Comparison of ENCODE assay signal across 11 cellular contexts in genomic region chr5:151703227-151703626, GRCh38. TPM values are rescaled to one million over a fixed set of nuclear protein-coding genes. Genes with fewer than 3 reads are reported as not detected.
DNase-seq lines count a peak whose midpoint lies in the region; ATAC-seq and TF ChIP-seq lines count a peak whose summit lies in the region.
"Had no signal": no experiment of that assay in that cellular context is flagged by ENCODE, and none has a peak within 500 bp of the region (broad histone marks: within the 10 kb centered on the region; RNA-seq: fewer than 3 reads in every experiment).

No MANE protein-coding gene starts in this region.

- no peaks in the 10 kb centered on the region for H3K27me3 Mint-ChIP-seq in chondrocyte (ENCODE audit: low read depth)

- no peaks in the 10 kb centered on the region for H3K79me2 ChIP-seq in OCI-LY3 (ENCODE audit: low read length)

- peak; percentile 95 for ATAC-seq in GM19468 (IDR thresholded peaks at IDR 0.05; ENCODE audit: extremely low read depth, unreplicated experiment)
- peak; percentile 90 for ATAC-seq in HG03108 (IDR thresholded peaks at IDR 0.05; ENCODE audit: unreplicated experiment)
- ATAC-seq: left lobe of liver had no signal

- no peaks in the 10 kb centered on the region for H3K9me3 ChIP-seq in OCI-LY3 (ENCODE audit: insufficient read depth, low read length)
- H3K9me3 ChIP-seq: BLaER1 treated with 17β-estradiol and CSF1 and Interleukin-3, amounts not matched to agents 10 nM and 100 nM had no signal

- POLR2A ChIA-PET in GM10248 (lab: Yijun Ruan, JAX) = interaction anchor here (1.1 kb wide), 1 partner anchor 17 kb away, joined by 4 read pairs; no protein-coding TSS in a partner anchor

- H3K4me2 ChIP-seq in OCI-LY3 (ENCODE audit: low read length) = peak overlapping the region; percentile 64

- no peaks in the 10 kb centered on the region for H3K27me3 ChIP-seq in OCI-LY3 (ENCODE audit: low read depth, low read length)
- H3K27me3 ChIP-seq: BLaER1 treated with 17β-estradiol and CSF1 and Interleukin-3, amounts not matched to agents 10 nM and 100 nM had no signal

- TF ChIP-seq CTCF in GM10248 (IDR thresholded peaks at IDR 0.05; ENCODE audit: control extremely low read depth, extremely low read depth, low read depth, missing control alignments) (no peak), OCI-LY3 (IDR thresholded peaks at IDR 0.05; ENCODE audit: low read depth, low read length) (no peak), chondrocyte (IDR thresholded peaks at IDR 0.05) (no peak)

- H3K27ac Mint-ChIP-seq in chondrocyte (ENCODE audit: unreplicated experiment) = no peak overlapping the region
- H3K27ac Mint-ChIP-seq: HFFc6 had no signal

- H4K20me1 ChIP-seq in OCI-LY3 (ENCODE audit: insufficient read depth, low read length) = no peaks in the 10 kb centered on the region
- H4K20me1 ChIP-seq: BLaER1 treated with 17β-estradiol and CSF1 and Interleukin-3, amounts not matched to agents 10 nM and 100 nM had no signal

- H3K9ac ChIP-seq in OCI-LY3 (ENCODE audit: low read length) = peak overlapping the region; percentile 49; the same call in 1 of the 2 replicates
- H3K9ac ChIP-seq: BLaER1 treated with 17β-estradiol and CSF1 and Interleukin-3, amounts not matched to agents 10 nM and 100 nM had no signal

- no peaks in the 10 kb centered on the region for H3K9me3 Mint-ChIP-seq in chondrocyte (ENCODE audit: low read depth)

- no peak overlapping the region for H2AFZ ChIP-seq in OCI-LY3 (ENCODE audit: low read depth, low read length)

- H3K4me1 Mint-ChIP-seq in chondrocyte (ENCODE audit: low read depth) = peaks cover 46% of the 10 kb centered on the region

- no peaks in the 10 kb centered on the region for H3K36me3 Mint-ChIP-seq in chondrocyte (ENCODE audit: low read depth)

- H3K27ac ChIP-seq in OCI-LY3 (ENCODE audit: low read length) = peak overlapping the region; percentile 54
- H3K27ac ChIP-seq: BLaER1 treated with 17β-estradiol and CSF1 and Interleukin-3, amounts not matched to agents 10 nM and 100 nM had no signal

- no peak overlapping the region for H3K4me3 Mint-ChIP-seq in chondrocyte (ENCODE audit: unreplicated experiment)
- H3K4me3 Mint-ChIP-seq: HFFc6 had no signal

- H3K4me3 ChIP-seq in OCI-LY3 (ENCODE audit: low read length) = peak overlapping the region; percentile 39
- H3K4me3 ChIP-seq: BLaER1 treated with 17β-estradiol and CSF1 and Interleukin-3, amounts not matched to agents 10 nM and 100 nM had no signal

- H3K36me3 ChIP-seq in OCI-LY3 (replicated peaks; ENCODE audit: low read depth, low read length) = no peaks in the 10 kb centered on the region
- H3K36me3 ChIP-seq: BLaER1 treated with 17β-estradiol and CSF1 and Interleukin-3, amounts not matched to agents 10 nM and 100 nM had no signal

- CTCF ChIA-PET in GM10248 (lab: Yijun Ruan, JAX) = interaction anchor here (1.0 to 6.6 kb wide), 13 partner anchors 8 to 78 kb away, joined by 3 to 92 read pairs (median 6); partner anchors contain the start of gene SPARC

- H3K4me1 ChIP-seq in OCI-LY3 (ENCODE audit: low read length) = peaks cover 43% of the 10 kb centered on the region

- DNase-seq in GM10248 (ENCODE audit: extremely low spot score) = peak; percentile 50
- no peak for DNase-seq in cortex of kidney (lab: John Stamatoyannopoulos, UW)
- no peak for DNase-seq in chondrocyte (ENCODE audit: low spot score)
- no peak for DNase-seq in LoVo (ENCODE audit: low spot score)
- no peak for DNase-seq in cerebellum (ENCODE audit: low spot score)
- DNase-seq: HFFc6 had no signal

RNA-seq across cellular contexts. Expression of gene SPARC, which starts 16.5 kb away (rescaled TPM):
- total RNA-seq in chondrocyte (19,093 to 24,474 TPM (median 24,306 TPM) in 3 replicates), cerebellum (148 TPM)

RNA-seq across cellular contexts. Expression of gene ATOX1, which starts 55.2 kb away (rescaled TPM):
- 104 to 129 TPM (median 128 TPM) in 3 replicates for total RNA-seq in chondrocyte
- 24.4 TPM for total RNA-seq in cerebellum

Comparison
In these comparisons a context has a peak if more than half of its experiments do, and no peak if none do; other contexts are left out.
1. RNA of gene SPARC, which starts 16.5 kb away (total RNA-seq): 19,093 to 24,474 TPM in chondrocyte; 148 TPM in cerebellum (single experiment); every median in the first group is over 100 times any median in the second.